In genomic region chr16:65120811-65121721, GRCh38 we compare ENCODE assay signal across 10 cellular contexts. TPM values are rescaled to one million over a fixed set of nuclear protein-coding genes. Genes with fewer than 3 reads are reported as not detected.
A peak's percentile ranks its signal among the peaks of the same experiment; 100 is the strongest.
DNase-seq lines count a peak whose midpoint lies in the region; ATAC-seq, FAIRE-seq and TF ChIP-seq lines count a peak whose summit lies in the region.
"Had no signal": no experiment of that assay in that cellular context is flagged by ENCODE, and none has a peak within 500 bp of the region (broad histone marks: within the 10 kb centered on the region; RNA-seq: fewer than 3 reads in every experiment).

No MANE protein-coding gene starts in this region.

- no peaks in the 10 kb centered on the region for H3K9me3 Mint-ChIP-seq in neural progenitor cell
- no peaks in the 10 kb centered on the region for H3K9me3 Mint-ChIP-seq in activated naive CD8-positive, alpha-beta T cell treated with anti-CD3 and anti-CD28 coated beads, Interleukin-2, amount 50 U/mL, for 24 hours
- H3K9me3 Mint-ChIP-seq: dendritic cell treated with granulocyte-macrophage colony-stimulating factor and Interleukin-4, amounts not matched to agents 40 ng/mL and 50 ng/mL, for 4 days had no signal

- CTCF ChIA-PET in AG04449 (lab: Yijun Ruan, JAX), result interaction anchor here (0.9 to 2.1 kb wide), 5 partner anchors 190 to 1152 kb away, joined by 3 to 8 read pairs (median 4); no protein-coding TSS in a partner anchor

- H3K4me3 ChIP-seq in AG04449 (ENCODE audit: low read depth, low read length) (peak overlapping the region; percentile 94), Peyer's patch (peak overlapping the region; percentile 33 to 53 (median 40)), foreskin fibroblast (ENCODE audit: low read depth in 1 of 2, low read length in 2 of 2) (peak overlapping the region; percentile 91 to 93), neural progenitor cell (peak overlapping the region; percentile 93)

- peak overlapping the region; percentile 88 for H3K4me3 Mint-ChIP-seq in neural progenitor cell
- no peak overlapping the region for H3K4me3 Mint-ChIP-seq in activated naive CD8-positive, alpha-beta T cell treated with anti-CD3 and anti-CD28 coated beads, Interleukin-2, amount 50 U/mL, for 24 hours
- H3K4me3 Mint-ChIP-seq: dendritic cell treated with granulocyte-macrophage colony-stimulating factor and Interleukin-4, amounts not matched to agents 40 ng/mL and 50 ng/mL, for 4 days had no signal

- H3F3A ChIP-seq in neural progenitor cell (ENCODE audit: low read depth), result peaks cover 29% of the 10 kb centered on the region

- no peak for TF ChIP-seq CTCF in AG04449 (IDR thresholded peaks at IDR 0.05; ENCODE audit: insufficient read depth, low read length, missing control alignments)
- no peak for TF ChIP-seq CTCF in Peyer's patch (IDR thresholded peaks at IDR 0.05)
- TF ChIP-seq CTCF in foreskin fibroblast (IDR thresholded peaks at IDR 0.05; ENCODE audit: low read depth, low read length), result no peak
- no peak for TF ChIP-seq CTCF in neural progenitor cell (IDR thresholded peaks at IDR 0.05)

- H3K27ac ChIP-seq in Peyer's patch (peak overlapping the region; percentile 42 to 89 (median 74)), neural progenitor cell (peak overlapping the region; percentile 54)

- H3K9ac ChIP-seq in neural progenitor cell, result peak overlapping the region; percentile 52

- no peak for FAIRE-seq in H54 (lab: Jason Lieb, UNC)

- no peak overlapping the region for H3K27ac Mint-ChIP-seq in neural progenitor cell
- H3K27ac Mint-ChIP-seq in activated naive CD8-positive, alpha-beta T cell treated with anti-CD3 and anti-CD28 coated beads, Interleukin-2, amount 50 U/mL, for 24 hours, result no peak overlapping the region
- H3K27ac Mint-ChIP-seq: dendritic cell treated with granulocyte-macrophage colony-stimulating factor and Interleukin-4, amounts not matched to agents 40 ng/mL and 50 ng/mL, for 4 days had no signal

- H2AFZ ChIP-seq in neural progenitor cell (replicated peaks), result peak overlapping the region; percentile 51

- peaks cover 0 to 6% of the 10 kb centered on the region in 2 donors for H3K27me3 ChIP-seq in Peyer's patch
- peaks cover 29% of the 10 kb centered on the region for H3K27me3 ChIP-seq in neural progenitor cell

- H3K4me1 ChIP-seq in Peyer's patch, result peaks cover 0 to 10% (median 0%) of the 10 kb centered on the region in 4 donors
- peaks cover 40% of the 10 kb centered on the region for H3K4me1 ChIP-seq in neural progenitor cell

- TF ChIP-seq POLR2A in Peyer's patch (IDR thresholded peaks at IDR 0.05), result no peak
- no peak for TF ChIP-seq POLR2A in H54 (IDR thresholded peaks at IDR 0.05; ENCODE audit: low read depth, low read length)

- no peaks in the 10 kb centered on the region for H3K9me3 ChIP-seq in Peyer's patch
- H3K9me3 ChIP-seq in neural progenitor cell (ENCODE audit: low read depth), result no peaks in the 10 kb centered on the region

- POLR2A ChIA-PET in AG04449 (lab: Yijun Ruan, JAX), result interaction anchor here (0.6 to 1.6 kb wide), 8 partner anchors 10 to 1030 kb away, joined by 3 to 7 read pairs (median 4); no protein-coding TSS in a partner anchor

- H3K36me3 ChIP-seq in Peyer's patch (no peaks in the 10 kb centered on the region), neural progenitor cell (no peaks in the 10 kb centered on the region)

- peaks cover 52% of the 10 kb centered on the region for H3K4me1 Mint-ChIP-seq in neural progenitor cell
- no peaks in the 10 kb centered on the region for H3K4me1 Mint-ChIP-seq in activated naive CD8-positive, alpha-beta T cell treated with anti-CD3 and anti-CD28 coated beads, Interleukin-2, amount 50 U/mL, for 24 hours

- ATAC-seq in HG03045 (IDR thresholded peaks at IDR 0.05; ENCODE audit: unreplicated experiment), result no peak
- ATAC-seq in activated naive CD8-positive, alpha-beta T cell treated with anti-CD3 and anti-CD28 coated beads, Interleukin-2, amount 50 U/mL, for 24 hours, result no peak

- H3K4me2 ChIP-seq in neural progenitor cell, result peak overlapping the region; percentile 97

- peaks cover 57% of the 10 kb centered on the region for H3K79me2 ChIP-seq in neural progenitor cell (ENCODE audit: low read depth)

- no peak for DNase-seq in AG04449 (ENCODE audit: low read depth, low spot score)
- no peak for DNase-seq in Peyer's patch
- peak in 1 of 2 donors; percentile 63 for DNase-seq in foreskin fibroblast
- DNase-seq in neural progenitor cell (ENCODE audit: low spot score), result peak; percentile 59
- no peak for DNase-seq in H54 (ENCODE audit: insufficient read length, low spot score)
- DNase-seq in amniotic stem cell (lab: John Stamatoyannopoulos, UW), result no peak
- no peak for DNase-seq in activated naive CD8-positive, alpha-beta T cell treated with anti-CD3 and anti-CD28 coated beads, Interleukin-2, amount 50 U/mL, for 24 hours
- DNase-seq: DMS53 had no signal

- H4K20me1 ChIP-seq in neural progenitor cell (ENCODE audit: low read depth), result peaks cover 42% of the 10 kb centered on the region

- H3K36me3 Mint-ChIP-seq in neural progenitor cell, result no peaks in the 10 kb centered on the region
- no peaks in the 10 kb centered on the region for H3K36me3 Mint-ChIP-seq in activated naive CD8-positive, alpha-beta T cell treated with anti-CD3 and anti-CD28 coated beads, Interleukin-2, amount 50 U/mL, for 24 hours (ENCODE audit: low read depth)

- H3K27me3 Mint-ChIP-seq in neural progenitor cell (ENCODE audit: insufficient read depth, low read depth), result peaks cover 15% of the 10 kb centered on the region
- H3K27me3 Mint-ChIP-seq in activated naive CD8-positive, alpha-beta T cell treated with anti-CD3 and anti-CD28 coated beads, Interleukin-2, amount 50 U/mL, for 24 hours, result peaks cover 55% of the 10 kb centered on the region

RNA-seq across cellular contexts. Expression of gene CDH11, which starts 0.8 kb away (rescaled TPM):
- total RNA-seq in Peyer's patch (10 to 100 TPM in 1 of 4 donors, 1 to 10 TPM in 3; 2.1 to 16.5 (median 4.9) TPM), neural progenitor cell (ENCODE audit: low replicate concordance) (98.5 and 167 TPM in 2 replicates)

Comparison
In these comparisons a context has a peak if more than half of its experiments do, and no peak if none do; other contexts are left out.
1. H3K4me3 ChIP-seq: peak in every context shown above with its lines; median percentile 94 in AG04449; 93 in neural progenitor cell; 92 in foreskin fibroblast; 40 in Peyer's patch.